In the genomic region with DNA sequence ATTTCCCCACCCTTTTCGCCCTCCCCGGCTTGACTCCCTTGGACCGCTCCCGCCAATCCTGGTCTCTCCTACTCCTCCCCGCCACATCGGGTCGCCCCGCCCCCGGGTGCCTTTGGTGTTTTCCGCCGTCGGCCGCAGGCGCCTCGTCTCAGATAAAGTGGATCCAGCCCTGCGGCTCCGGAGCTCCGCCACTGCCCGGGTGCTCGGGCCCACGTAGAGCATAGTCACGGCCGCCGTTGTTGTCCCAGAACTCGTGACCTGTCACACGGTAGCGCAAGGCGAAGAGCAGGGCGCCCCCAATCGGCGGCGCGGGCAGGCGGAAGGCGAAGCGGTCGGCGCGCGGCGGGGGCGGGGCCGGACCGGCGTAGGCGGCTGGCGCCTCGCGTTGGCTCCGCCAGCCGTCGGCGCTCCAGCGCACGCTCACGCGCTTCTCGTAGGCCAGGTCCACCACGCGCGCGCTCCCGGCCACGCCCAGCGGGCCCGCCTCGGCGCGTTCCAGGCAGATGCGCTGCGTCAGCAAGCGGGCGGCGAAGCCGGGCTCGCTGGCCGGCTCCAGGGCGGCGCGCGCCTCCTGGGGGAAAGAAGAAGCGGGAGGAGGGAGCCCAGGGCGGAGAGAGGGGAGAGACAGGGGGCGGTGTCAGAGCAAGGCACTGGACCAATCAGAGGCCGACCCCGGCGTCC, we compare ENCODE assay signal across 8 cellular contexts. TPM values are rescaled to one million over a fixed set of nuclear protein-coding genes. Genes with fewer than 3 reads are reported as not detected.
DNase-seq lines count a peak whose midpoint lies in the region; TF ChIP-seq lines count a peak whose summit lies in the region.

No MANE protein-coding gene starts in this region.

- H4K20me1 ChIP-seq in neural progenitor cell (ENCODE audit: low read depth), result no peaks in the 10 kb centered on the region

- H3K9me3 Mint-ChIP-seq in neural progenitor cell, result peaks cover 2% of the 10 kb centered on the region

- no peaks in the 10 kb centered on the region for H3K79me2 ChIP-seq in neural progenitor cell (ENCODE audit: low read depth)

- H3K27ac Mint-ChIP-seq in neural progenitor cell, result no peak overlapping the region

- H3K27me3 ChIP-seq in H7 (ENCODE audit: control insufficient read depth, insufficient read depth, low read length) (peaks cover 39% of the 10 kb centered on the region), neural progenitor cell (peaks cover 21% of the 10 kb centered on the region), stomach smooth muscle (ENCODE audit: control insufficient read depth in 1 of 2, insufficient read depth in 2 of 2, low read length in 2 of 2) (no peaks in the 10 kb centered on the region)

- H3K27ac ChIP-seq in RWPE1 (peak overlapping the region; percentile 96), neural progenitor cell (peak overlapping the region; percentile 85), stomach smooth muscle (ENCODE audit: low read length) (peak overlapping the region; percentile 97)

- H3K4me1 Mint-ChIP-seq in neural progenitor cell, result peaks cover 34% of the 10 kb centered on the region

- H3K4me3 ChIP-seq in H7 (ENCODE audit: insufficient read depth, low read depth, low read length), result peak overlapping the region; percentile 80
- H3K4me3 ChIP-seq in fibroblast of villous mesenchyme (ENCODE audit: low read depth, low read length), result peak overlapping the region; percentile 77
- H3K4me3 ChIP-seq in neural progenitor cell, result peak overlapping the region; percentile 96
- peak overlapping the region; percentile 59 to 91 for H3K4me3 ChIP-seq in stomach smooth muscle (ENCODE audit: low read length in 2 of 2)

- H2AFZ ChIP-seq in neural progenitor cell (replicated peaks), result peak overlapping the region; percentile 95

- H3F3A ChIP-seq in neural progenitor cell (ENCODE audit: low read depth), result peaks cover 42% of the 10 kb centered on the region

- H3K36me3 ChIP-seq in H7 (replicated peaks; ENCODE audit: control insufficient read depth, insufficient read depth, low read length), result no peaks in the 10 kb centered on the region
- no peaks in the 10 kb centered on the region for H3K36me3 ChIP-seq in neural progenitor cell
- H3K36me3 ChIP-seq in stomach smooth muscle (ENCODE audit: control insufficient read depth in 2 of 2, insufficient read depth in 2 of 2, low read length in 2 of 2), result peaks cover 9 to 11% of the 10 kb centered on the region in 2 donors

- H3K36me3 Mint-ChIP-seq in neural progenitor cell, result peaks cover 7% of the 10 kb centered on the region

- peaks cover 9% of the 10 kb centered on the region for H3K27me3 Mint-ChIP-seq in neural progenitor cell (ENCODE audit: insufficient read depth, low read depth)

- H3K4me3 Mint-ChIP-seq in neural progenitor cell, result peak overlapping the region; percentile 91

- DNase-seq in G401 (ENCODE audit: low spot score) (peak; percentile 97), H7 (peak; percentile 99), LoVo (ENCODE audit: low spot score) (peak; percentile 97), RWPE1 (ENCODE audit: low spot score) (peak; percentile 99), fibroblast of villous mesenchyme (ENCODE audit: low read depth) (peak; percentile 99), neural progenitor cell (ENCODE audit: low spot score) (peak; percentile 100)
- DNase-seq in activated effector memory CD4-positive, alpha-beta T cell treated with anti-CD3 and anti-CD28 coated beads, Interleukin-2, amount 50 U/mL, for 16 hours, result peak; percentile 99

- H3K9me3 ChIP-seq in neural progenitor cell (ENCODE audit: low read depth) (no peaks in the 10 kb centered on the region), stomach smooth muscle (ENCODE audit: control insufficient read depth in 2 of 2, low read length in 2 of 2) (no peaks in the 10 kb centered on the region)

- POLR2A ChIA-PET in RWPE1 (lab: Yijun Ruan, JAX; ENCODE audit: low non-redundant PET), result interaction anchor here (1.2 to 1.7 kb wide), 2 partner anchors 16 to 20 kb away, joined by 3 to 9 read pairs; a partner anchor contains a TSS

- H3K4me2 ChIP-seq in neural progenitor cell, result peak overlapping the region; percentile 79

- in situ Hi-C loops in G401 (cut with HindIII; ENCODE audit: low sequenced_read_pairs), result no loop called here

- CTCF ChIA-PET in RWPE1 (lab: Yijun Ruan, JAX), result interaction anchor here (0.6 to 1.3 kb wide), 6 partner anchors 9 to 64 kb away, joined by 3 to 7 read pairs (median 4); no protein-coding TSS in a partner anchor

- TF ChIP-seq CTCF in RWPE1 (conservative IDR thresholded peaks at IDR 0.05; ENCODE audit: low read depth), result peak; percentile 93
- peak; percentile 47 for TF ChIP-seq CTCF in fibroblast of villous mesenchyme (IDR thresholded peaks at IDR 0.05; ENCODE audit: insufficient read depth, low read depth, low read length)
- TF ChIP-seq CTCF in neural progenitor cell (IDR thresholded peaks at IDR 0.05), result peak; percentile 82

- no peak overlapping the region for H3K9ac ChIP-seq in neural progenitor cell
- H3K9ac ChIP-seq in stomach smooth muscle (ENCODE audit: low read length in 2 of 2), result peak overlapping the region; percentile 88 to 98

- H3K4me1 ChIP-seq in neural progenitor cell (peaks cover 11% of the 10 kb centered on the region), stomach smooth muscle (ENCODE audit: control insufficient read depth, insufficient read depth, low read length) (peaks cover 34% of the 10 kb centered on the region)

RNA-seq across cellular contexts. Expression of a gene that starts 1.2 kb away (rescaled TPM):
- 3.9 and 9.6 TPM in 2 replicates for total RNA-seq in G401 (2014; rRNA removed; shearing (Covaris generic))
- total RNA-seq in H7 (2014; rRNA removed; shearing (Covaris generic)), result 1.0 and 2.0 TPM in 2 replicates
- total RNA-seq in fibroblast of villous mesenchyme (3.0 and 5.8 TPM in 2 replicates), neural progenitor cell (ENCODE audit: low replicate concordance) (6.3 and 10.6 TPM in 2 replicates)

RNA-seq across cellular contexts. Expression of a gene that starts 5.2 kb away (rescaled TPM):
- 16.4 and 17.3 TPM in 2 replicates for total RNA-seq in G401 (2014; rRNA removed; shearing (Covaris generic))
- total RNA-seq in H7 (2014; rRNA removed; shearing (Covaris generic)), result 8.8 and 14.2 TPM in 2 replicates
- total RNA-seq in fibroblast of villous mesenchyme (17.7 and 20.7 TPM in 2 replicates), neural progenitor cell (ENCODE audit: low replicate concordance) (14.9 and 18.0 TPM in 2 replicates)

RNA-seq across cellular contexts. Expression of a gene that starts 15.5 kb away (rescaled TPM):
- total RNA-seq in G401 (2014; rRNA removed; shearing (Covaris generic)), result 17.5 and 25.9 TPM in 2 replicates
- 5.9 and 7.8 TPM in 2 replicates for total RNA-seq in H7 (2014; rRNA removed; shearing (Covaris generic))
- 4.2 and 6.0 TPM in 2 replicates for total RNA-seq in fibroblast of villous mesenchyme
- 21.0 and 22.7 TPM in 2 replicates for total RNA-seq in neural progenitor cell (ENCODE audit: low replicate concordance)

RNA-seq across cellular contexts. Expression of a gene that starts 19.8 kb away (rescaled TPM):
- 112 and 138 TPM in 2 replicates for total RNA-seq in G401 (2014; rRNA removed; shearing (Covaris generic))
- total RNA-seq in H7 (2014; rRNA removed; shearing (Covaris generic)), result 143 and 174 TPM in 2 replicates
- total RNA-seq in fibroblast of villous mesenchyme (51.2 and 75.1 TPM in 2 replicates), neural progenitor cell (ENCODE audit: low replicate concordance) (264 and 298 TPM in 2 replicates)

RNA-seq across cellular contexts. Expression of a gene that starts 51.3 kb away (rescaled TPM):
- 21.3 and 25.9 TPM in 2 replicates for total RNA-seq in G401 (2014; rRNA removed; shearing (Covaris generic))
- 32.9 and 37.2 TPM in 2 replicates for total RNA-seq in H7 (2014; rRNA removed; shearing (Covaris generic))
- total RNA-seq in fibroblast of villous mesenchyme (14.8 and 16.4 TPM in 2 replicates), neural progenitor cell (ENCODE audit: low replicate concordance) (22.2 and 80.8 TPM in 2 replicates)

Comparison
In these comparisons a context has a peak if more than half of its experiments do, and no peak if none do; other contexts are left out.
1. Peak in every context shown above with its lines: DNase-seq, H3K4me3 ChIP-seq and H3K27ac ChIP-seq.